Comparison of ENCODE assay signal across 8 cellular contexts in the genomic region with DNA sequence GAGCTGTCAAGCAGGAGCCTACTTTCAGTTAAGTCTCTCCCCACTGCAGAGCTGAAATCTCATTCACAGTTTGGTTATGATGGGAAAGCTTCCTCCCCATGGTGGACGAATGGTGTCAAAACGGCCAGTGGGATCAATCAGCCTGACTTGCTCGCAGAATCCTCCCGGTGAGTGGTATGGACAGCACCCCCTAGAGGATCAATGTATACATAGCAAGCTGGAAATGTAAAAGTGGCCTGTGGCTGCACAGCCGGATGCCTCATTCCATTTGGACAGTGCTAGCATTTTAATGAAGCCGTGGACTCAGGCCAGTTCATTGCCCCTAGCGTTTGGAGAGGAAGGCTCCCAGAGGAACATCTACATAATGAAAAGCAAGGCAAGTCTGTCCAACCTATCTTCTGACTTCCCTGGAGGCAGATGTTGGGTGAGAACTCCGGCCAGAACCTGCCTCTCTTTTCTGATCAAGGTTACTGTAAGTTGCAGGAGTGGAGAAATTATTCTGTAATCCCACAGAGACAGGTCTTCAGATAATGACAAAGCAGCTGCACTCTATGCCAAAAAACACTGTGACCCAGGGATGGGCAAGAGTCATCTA.
DNase-seq lines count a peak whose midpoint lies in the region; ATAC-seq and TF ChIP-seq lines count a peak whose summit lies in the region.

No MANE protein-coding gene starts in this region.

- peak; percentile 33 for DNase-seq in CMK (ENCODE audit: low read depth)
- peak; percentile 1 for DNase-seq in HFF-Myc (ENCODE audit: extremely low read depth, low read depth)
- DNase-seq in RKO (ENCODE audit: low spot score): peak; percentile 42
- DNase-seq in germinal center (ENCODE audit: low spot score): peak; percentile 15
- peak; percentile 78 for DNase-seq in superior temporal gyrus (ENCODE audit: extremely low spot score)
- DNase-seq in effector CD8-positive, alpha-beta T cell (lab: John Stamatoyannopoulos, UW): no peak
- DNase-seq in natural killer cell: no peak
- DNase-seq in activated naive CD4-positive, alpha-beta T cell treated with Interleukin-2 at 50 U/mL for 16 hours: no peak

- ATAC-seq in natural killer cell: no peak

- no peak overlapping the region for H3K27ac Mint-ChIP-seq in natural killer cell

- H3K9me3 Mint-ChIP-seq in natural killer cell: no peaks in the 10 kb centered on the region

- no peaks in the 10 kb centered on the region for H3K36me3 Mint-ChIP-seq in natural killer cell

- intact Hi-C loops in natural killer cell (cut with micrococcal nuclease): no loop called here

- TF ChIP-seq CTCF in HFF-Myc (IDR thresholded peaks at IDR 0.05; ENCODE audit: low read depth, low read length, missing control alignments) (peak; percentile 62), natural killer cell (IDR thresholded peaks at IDR 0.05) (no peak)

- no peak overlapping the region for H3K4me3 Mint-ChIP-seq in natural killer cell

- no peaks in the 10 kb centered on the region for H3K4me1 Mint-ChIP-seq in natural killer cell

- H3K4me3 ChIP-seq in HFF-Myc (replicated peaks; ENCODE audit: low read depth, low read length): no peak overlapping the region

- H3K27me3 Mint-ChIP-seq in natural killer cell (ENCODE audit: low read depth in 2 of 2): no peaks in the 10 kb centered on the region

Comparison
In these comparisons a context has a peak if more than half of its experiments do, and no peak if none do; other contexts are left out.
1. DNase-seq: peak in CMK (single experiment), HFF-Myc (single experiment), RKO (single experiment), germinal center (single experiment) and superior temporal gyrus (single experiment); none in effector CD8-positive, alpha-beta T cell (single experiment), natural killer cell (single experiment) and activated naive CD4-positive, alpha-beta T cell treated with Interleukin-2 at 50 U/mL for 16 hours (single experiment).